In the genomic region with DNA sequence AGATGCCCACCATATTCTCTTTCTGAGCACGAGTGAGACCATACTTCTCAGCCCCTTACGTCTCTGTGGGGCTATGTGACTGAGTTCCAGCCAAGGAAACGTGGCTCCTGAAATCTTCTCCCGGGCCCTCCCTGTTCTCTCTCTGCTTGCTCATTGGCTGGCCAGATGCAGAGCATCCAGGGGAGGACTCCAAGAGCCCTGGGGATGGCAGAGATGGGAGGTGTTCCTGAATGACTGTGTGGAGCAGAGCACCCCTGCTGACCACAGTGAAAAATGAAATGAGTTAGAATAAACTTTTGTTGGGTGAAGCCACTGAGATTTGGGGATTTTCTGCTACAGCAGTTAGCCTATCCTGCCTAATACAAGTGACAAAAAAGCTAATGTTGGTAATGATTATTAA, we compare ENCODE assay signal across 1 cellular context.
TF ChIP-seq lines count a peak whose summit lies in the region.

No MANE protein-coding gene starts in this region.

TF ChIP-seq in HCT116, 20 proteins besides CTCF, POLR2A, EP300 and RAD21:
- no peak for TF ChIP-seq CBX3 (IDR thresholded peaks at IDR 0.05; ENCODE audit: low read depth)
- no peak for TF ChIP-seq EGR1 (IDR thresholded peaks at IDR 0.05; ENCODE audit: low read depth)
- TF ChIP-seq ZNF274 (IDR thresholded peaks at IDR 0.05; ENCODE audit: low read depth, low read length) = no peak
